15 cellular contexts compared by ENCODE assay signal in the genomic region with DNA sequence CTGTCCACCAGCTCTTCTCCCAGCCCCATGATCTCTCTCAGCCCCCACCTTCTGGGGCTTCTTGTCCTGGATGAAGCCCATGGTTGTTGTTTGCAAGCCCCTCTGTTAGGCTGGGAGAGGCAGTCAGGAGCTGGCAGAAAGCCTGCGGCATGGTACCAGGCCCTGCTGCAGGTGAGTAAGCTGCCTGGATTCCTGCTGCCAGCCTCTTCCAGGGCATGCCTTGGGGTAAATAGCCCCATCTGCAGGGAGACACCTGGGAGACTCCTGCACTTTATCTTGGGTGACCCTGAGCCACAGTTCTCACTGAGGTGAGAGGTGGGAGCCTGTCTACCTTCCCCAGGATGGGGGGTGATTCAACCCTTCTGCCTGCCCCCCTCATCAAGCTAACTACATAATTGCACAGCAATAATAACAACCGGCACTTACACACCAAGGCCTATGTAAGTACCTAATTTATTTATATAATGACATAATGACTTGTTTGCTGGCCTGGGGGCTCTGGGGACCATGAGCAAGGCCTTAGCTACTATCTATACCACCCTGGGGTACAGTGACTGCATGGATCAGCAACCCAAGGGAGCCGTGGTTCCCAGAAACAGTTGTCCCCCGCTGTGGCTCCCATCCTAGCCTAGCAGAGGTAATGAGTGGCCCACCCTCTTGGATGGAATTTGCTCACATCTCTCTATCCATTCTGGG.
DNase-seq lines count a peak whose midpoint lies in the region; FAIRE-seq and TF ChIP-seq lines count a peak whose summit lies in the region.
"Had no signal": no experiment of that assay in that cellular context is flagged by ENCODE, and none has a peak within 500 bp of the region (broad histone marks: within the 10 kb centered on the region; RNA-seq: fewer than 3 reads in every experiment).

No MANE protein-coding gene starts in this region.

- H3K9me3 ChIP-seq in esophagus squamous epithelium (no peaks in the 10 kb centered on the region), spleen (no peaks in the 10 kb centered on the region), MG63 (no peaks in the 10 kb centered on the region)

- peak; percentile 56 for DNase-seq in NCI-H748 (lab: John Stamatoyannopoulos, UW; ENCODE audit: unreplicated experiment)
- no peak for DNase-seq in NCI-H748 treated with DMSO at 0.1 percent for 48 hours (lab: John Stamatoyannopoulos, UW)
- DNase-seq in RWPE1 (ENCODE audit: low spot score) = peak; percentile 64
- DNase-seq in esophagus squamous epithelium (lab: John Stamatoyannopoulos, UW) = no peak
- DNase-seq in spleen = peak; percentile 64
- DNase-seq in urothelium cell line (ENCODE audit: low spot score) = no peak
- no peak for DNase-seq in NCI-H82 (lab: John Stamatoyannopoulos, UW)
- no peak for DNase-seq in MG63
- DNase-seq: NCI-H146, NCI-H226 had no signal

- POLR2A ChIA-PET in RWPE1 (lab: Yijun Ruan, JAX; ENCODE audit: low non-redundant PET) = interaction anchor here (0.6 kb wide), 1 partner anchor 121 kb away, joined by 3 read pairs; no protein-coding TSS in a partner anchor

- no peak for FAIRE-seq in urothelium cell line (lab: Jason Lieb, UNC)
- FAIRE-seq: A204.1, H54, HepG2, RCC 7860 had no signal

- TF ChIP-seq POLR2A in esophagus squamous epithelium (IDR thresholded peaks at IDR 0.05) = no peak
- TF ChIP-seq POLR2A in spleen (IDR thresholded peaks at IDR 0.05) = no peak

- WGBS in esophagus squamous epithelium, 2 donors = 63 to 83% methylated on average over 1 to 4 of the region's 4 CpGs
- 88 to 98% (median 95%) methylated on average over 4 of the region's 4 CpGs for WGBS in spleen, 5 donors

- H3K27ac ChIP-seq in RWPE1 = peak overlapping the region; percentile 22
- peak overlapping the region; percentile 14 to 59 (median 32) for H3K27ac ChIP-seq in esophagus squamous epithelium
- no peak overlapping the region for H3K27ac ChIP-seq in spleen
- H3K27ac ChIP-seq: C4-2B had no signal

- H3K36me3 ChIP-seq in esophagus squamous epithelium = no peaks in the 10 kb centered on the region
- no peaks in the 10 kb centered on the region for H3K36me3 ChIP-seq in spleen
- H3K36me3 ChIP-seq in MG63 = no peaks in the 10 kb centered on the region

- intact Hi-C loops in esophagus squamous epithelium (cut with DNase I) (no loop called here), spleen (cut with DNase I; ENCODE audit: low total_unique reads) (no loop called here)

- H3K4me1 ChIP-seq in esophagus squamous epithelium = peaks cover 0 to 72% (median 8%) of the 10 kb centered on the region in 3 donors
- no peaks in the 10 kb centered on the region for H3K4me1 ChIP-seq in spleen

- peaks cover 0 to 6% (median 0%) of the 10 kb centered on the region in 4 donors for H3K27me3 ChIP-seq in esophagus squamous epithelium
- peaks cover 0 to 16% (median 0%) of the 10 kb centered on the region in 7 donors for H3K27me3 ChIP-seq in spleen (replicated peaks in 1 of 7)
- H3K27me3 ChIP-seq in MG63 = no peaks in the 10 kb centered on the region

- TF ChIP-seq CTCF in RWPE1 (conservative IDR thresholded peaks at IDR 0.05; ENCODE audit: low read depth) = no peak
- no peak for TF ChIP-seq CTCF in esophagus squamous epithelium (IDR thresholded peaks at IDR 0.05)
- TF ChIP-seq CTCF in spleen (IDR thresholded peaks at IDR 0.05 in 8 of 11, conservative IDR thresholded peaks at IDR 0.05 in 3 of 11) = no peak

- CTCF ChIA-PET in RWPE1 (lab: Yijun Ruan, JAX) = interaction anchor here (0.5 to 1.4 kb wide), 5 partner anchors 34 to 123 kb away, joined by 3 to 4 read pairs (median 3); no protein-coding TSS in a partner anchor

- H3K4me3 ChIP-seq in esophagus squamous epithelium = no peak overlapping the region
- no peak overlapping the region for H3K4me3 ChIP-seq in spleen
- H3K4me3 ChIP-seq in MG63 = no peak overlapping the region

Comparison
In these comparisons a context has a peak if more than half of its experiments do, and no peak if none do; other contexts are left out.
1. DNase-seq: peak in NCI-H748 (single experiment), RWPE1 (single experiment) and spleen (single experiment); none in NCI-H748 treated with DMSO at 0.1 percent for 48 hours (single experiment), esophagus squamous epithelium (single experiment), urothelium cell line (single experiment), NCI-H82 (single experiment) and MG63 (single experiment).
2. H3K27ac ChIP-seq: peak in RWPE1 (single experiment) and esophagus squamous epithelium (4 of 4); none in spleen (0 of 8).